ENCODE assay signal across 8 cellular contexts in genomic region chr7:129055861-129056464, GRCh38. TPM values are rescaled to one million over a fixed set of nuclear protein-coding genes. Genes with fewer than 3 reads are reported as not detected.
DNase-seq lines count a peak whose midpoint lies in the region; ATAC-seq and TF ChIP-seq lines count a peak whose summit lies in the region.

No MANE protein-coding gene starts in this region.

- H3K4me1 ChIP-seq in SJCRH30 (peaks cover 4% of the 10 kb centered on the region; the same call in 1 of the 2 replicates), gastroesophageal sphincter (peaks cover 4 to 38% (median 15%) of the 10 kb centered on the region in 3 donors), skeletal muscle tissue (ENCODE audit: control insufficient read depth in 3 of 3, insufficient read depth in 3 of 3, low read length in 3 of 3) (peaks cover 19 to 24% (median 21%) of the 10 kb centered on the region in 3 donors), upper lobe of right lung (peaks cover 18% of the 10 kb centered on the region)

- H3K9me3 ChIP-seq in SJCRH30 (replicated peaks) (no peaks in the 10 kb centered on the region), gastroesophageal sphincter (no peaks in the 10 kb centered on the region), skeletal muscle tissue (ENCODE audit: control insufficient read depth in 3 of 3, low read length in 3 of 3) (no peaks in the 10 kb centered on the region), upper lobe of right lung (no peaks in the 10 kb centered on the region)

- H3K4me1 Mint-ChIP-seq in activated CD4-positive, alpha-beta T cell treated with anti-CD3 and anti-CD28 coated beads for 36 hours = peaks cover 20% of the 10 kb centered on the region

- no peaks in the 10 kb centered on the region for H3K9me3 Mint-ChIP-seq in activated CD4-positive, alpha-beta T cell treated with anti-CD3 and anti-CD28 coated beads for 36 hours (ENCODE audit: low read depth)

- H3K4me3 Mint-ChIP-seq in activated CD4-positive, alpha-beta T cell treated with anti-CD3 and anti-CD28 coated beads for 36 hours = peak overlapping the region; percentile 89

- TF ChIP-seq POLR2A in gastroesophageal sphincter (IDR thresholded peaks at IDR 0.05) = no peak

- CTCF ChIA-PET in activated CD4-positive, alpha-beta T cell treated with anti-CD3 and anti-CD28 coated beads for 36 hours (lab: Charles Lee) = interaction anchor here (0.6 to 1.2 kb wide), 4 partner anchors 32 to 193 kb away, joined by 3 to 5 read pairs (median 4); partner anchors contain the start of gene ATP6V1F

- no peak for ATAC-seq in activated CD4-positive, alpha-beta T cell treated with anti-CD3 and anti-CD28 coated beads for 36 hours
- ATAC-seq in gastroesophageal sphincter (no peak), HG02970 (IDR thresholded peaks at IDR 0.05; ENCODE audit: low FRiP score, unreplicated experiment) (no peak), upper lobe of right lung (no peak)

- H3K36me3 ChIP-seq in SJCRH30 (no peaks in the 10 kb centered on the region), gastroesophageal sphincter (no peaks in the 10 kb centered on the region), skeletal muscle tissue (ENCODE audit: control insufficient read depth in 3 of 3, insufficient read depth in 3 of 3, low read length in 3 of 3) (peaks cover 0 to 4% (median 3%) of the 10 kb centered on the region in 3 donors), upper lobe of right lung (no peaks in the 10 kb centered on the region)

- 54 to 86% methylated on average over 7 to 13 of the region's 22 CpGs for WGBS in gastroesophageal sphincter (ENCODE audit: low coverage in 1 of 2), 2 donors

- H3K9ac ChIP-seq in skeletal muscle tissue (ENCODE audit: low read depth in 1 of 3, low read length in 3 of 3) = no peak overlapping the region

- H3K27ac ChIP-seq in SJCRH30 (no peak overlapping the region), gastroesophageal sphincter (peak overlapping the region in 3 of 4 donors; percentile 90 to 96 (median 93)), skeletal muscle tissue (ENCODE audit: low read depth, low read length) (no peak overlapping the region), upper lobe of right lung (no peak overlapping the region)

- POLR2A ChIA-PET in activated CD4-positive, alpha-beta T cell treated with anti-CD3 and anti-CD28 coated beads for 36 hours (lab: Charles Lee) = interaction anchor here (0.7 kb wide), 1 partner anchor 619 kb away, joined by 3 read pairs; no protein-coding TSS in a partner anchor

- H3K36me3 Mint-ChIP-seq in activated CD4-positive, alpha-beta T cell treated with anti-CD3 and anti-CD28 coated beads for 36 hours (ENCODE audit: low read depth) = peaks cover 7% of the 10 kb centered on the region

- no peak for DNase-seq in activated CD4-positive, alpha-beta T cell treated with anti-CD3 and anti-CD28 coated beads for 36 hours
- DNase-seq in activated CD4-positive, alpha-beta T cell treated with anti-CD3 and anti-CD28 coated beads for 48 hours = no peak
- no peak for DNase-seq in SJCRH30
- DNase-seq in cerebellar nuclear complex (lab: John Stamatoyannopoulos, UW) = no peak
- DNase-seq in upper lobe of right lung = no peak

- H3K4me3 ChIP-seq in SJCRH30 (peak overlapping the region; percentile 89; the same call in 1 of the 2 replicates), gastroesophageal sphincter (peak overlapping the region in 1 of 2 donors; percentile 93), skeletal muscle tissue (ENCODE audit: low read length in 3 of 3) (peak overlapping the region in 2 of 3 donors; percentile 100), upper lobe of right lung (no peak overlapping the region)

- TF ChIP-seq EP300 in gastroesophageal sphincter (IDR thresholded peaks at IDR 0.05) = no peak

- TF ChIP-seq CTCF in gastroesophageal sphincter (IDR thresholded peaks at IDR 0.05) (no peak), upper lobe of right lung (IDR thresholded peaks at IDR 0.05) (no peak)

- H3K27me3 ChIP-seq in SJCRH30 (no peaks in the 10 kb centered on the region), gastroesophageal sphincter (no peaks in the 10 kb centered on the region), skeletal muscle tissue (ENCODE audit: control insufficient read depth in 3 of 3, insufficient read depth in 3 of 3, low read length in 3 of 3) (no peaks in the 10 kb centered on the region), upper lobe of right lung (no peaks in the 10 kb centered on the region)

- peaks cover 3% of the 10 kb centered on the region for H3K27me3 Mint-ChIP-seq in activated CD4-positive, alpha-beta T cell treated with anti-CD3 and anti-CD28 coated beads for 36 hours

- intact Hi-C loops in activated CD4-positive, alpha-beta T cell treated with anti-CD3 and anti-CD28 coated beads for 36 hours (cut with DNase I, micrococcal nuclease) = loop anchor here (1.0 to 10.0 kb wide), 6 partner anchors 35 to 1471 kb away; partner anchors contain the start of genes ARF5 (in 1 of the 2), CALU (in 1 of the 2), GCC1 (in 1 of the 2) and RBM28 (in 1 of the 2)
- intact Hi-C loops in upper lobe of right lung (cut with DNase I) = no loop called here

- H3K27ac Mint-ChIP-seq in activated CD4-positive, alpha-beta T cell treated with anti-CD3 and anti-CD28 coated beads for 36 hours = no peak overlapping the region

RNA-seq across cellular contexts. Expression of gene TNPO3, which starts 1.1 kb away (rescaled TPM):
- 10 to 100 TPM; 57.7 to 60.5 TPM for total RNA-seq in activated CD4-positive, alpha-beta T cell treated with anti-CD3 and anti-CD28 coated beads for 36 hours
- 80.2 and 82.3 TPM in 2 replicates for total RNA-seq in SJCRH30 (2014; rRNA removed; shearing (Covaris generic))
- 10 to 100 TPM; 34.6 to 48.5 (median 45.2) TPM for total RNA-seq in gastroesophageal sphincter
- 45.9 TPM for total RNA-seq in skeletal muscle tissue
- 31.1 TPM for total RNA-seq in upper lobe of right lung

Comparison
In these comparisons a context has a peak if more than half of its experiments do, and no peak if none do; other contexts are left out.
1. H3K27ac ChIP-seq: peak in gastroesophageal sphincter (3 of 4); none in SJCRH30 (single experiment), skeletal muscle tissue (single experiment) and upper lobe of right lung (single experiment).